ENCODE assay signal across 8 cellular contexts in the genomic region with DNA sequence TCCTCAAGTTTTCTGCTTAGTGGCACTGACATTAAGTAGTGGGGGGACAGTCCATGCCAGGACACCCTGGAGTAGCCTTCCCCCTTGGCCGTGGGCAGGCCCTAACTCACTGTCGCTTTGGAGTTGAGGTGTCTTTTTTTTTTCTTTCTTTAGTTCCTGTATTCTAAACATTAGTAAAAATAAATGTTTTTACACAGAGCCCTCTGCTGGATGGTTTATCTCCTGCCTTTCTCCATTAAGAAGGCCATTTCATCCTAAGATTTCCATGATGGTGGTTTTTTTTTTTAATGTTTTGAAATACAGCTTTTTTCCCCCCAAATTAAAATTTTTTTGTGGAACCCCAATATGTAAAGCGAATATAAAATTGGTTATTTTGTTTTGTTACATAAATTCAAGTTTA. TPM values are rescaled to one million over a fixed set of nuclear protein-coding genes. Genes with fewer than 3 reads are reported as not detected.
DNase-seq lines count a peak whose midpoint lies in the region; ATAC-seq and TF ChIP-seq lines count a peak whose summit lies in the region.
"Had no signal": no experiment of that assay in that cellular context is flagged by ENCODE, and none has a peak within 500 bp of the region (broad histone marks: within the 10 kb centered on the region; RNA-seq: fewer than 3 reads in every experiment).

No MANE protein-coding gene starts in this region.

- H3K27ac ChIP-seq in DOHH2 (ENCODE audit: low read depth, low read length) = no peak overlapping the region

- no peaks in the 10 kb centered on the region for H3K27me3 ChIP-seq in DOHH2 (ENCODE audit: control insufficient read depth, low read length)
- peaks cover 27% of the 10 kb centered on the region for H3K27me3 ChIP-seq in H7 (ENCODE audit: control insufficient read depth, insufficient read depth, low read length)

- peaks cover 19% of the 10 kb centered on the region for H3F3A ChIP-seq in DOHH2 (ENCODE audit: control insufficient read depth, insufficient read depth)

- H3K36me3 ChIP-seq in DOHH2 (ENCODE audit: control insufficient read depth, low read length) (peaks cover 50% of the 10 kb centered on the region), H7 (replicated peaks; ENCODE audit: control insufficient read depth, insufficient read depth, low read length) (peaks cover 23% of the 10 kb centered on the region)

- peaks cover 23% of the 10 kb centered on the region for H3K27me3 Mint-ChIP-seq in nephron (ENCODE audit: low read depth)
- H3K27me3 Mint-ChIP-seq in activated CD8-positive, alpha-beta T cell treated with anti-CD3 and anti-CD28 coated beads, Interleukin-2, amount 10 ng/mL, durations not matched to agents 7 days and 5 days (ENCODE audit: low read depth) = no peaks in the 10 kb centered on the region

- no peak for ATAC-seq in activated CD8-positive, alpha-beta T cell treated with anti-CD3 and anti-CD28 coated beads, Interleukin-2, amount 10 ng/mL, durations not matched to agents 7 days and 5 days

- CTCF ChIA-PET in activated CD8-positive, alpha-beta T cell treated with anti-CD3 and anti-CD28 coated beads, Interleukin-2, amount 10 ng/mL, durations not matched to agents 7 days and 5 days (lab: Charles Lee) = interaction anchor here (0.7 to 4.5 kb wide), 5 partner anchors 13 to 127 kb away, joined by 3 to 18 read pairs (median 7); a partner anchor contains a TSS

- peaks cover 3% of the 10 kb centered on the region; the same call in 1 of the 2 replicates for H4K20me1 ChIP-seq in DOHH2 (ENCODE audit: control insufficient read depth, insufficient read depth, low read depth, low read length)

- peaks cover 15% of the 10 kb centered on the region for H3K4me1 ChIP-seq in DOHH2 (ENCODE audit: control insufficient read depth, low read length)

- no peaks in the 10 kb centered on the region for H3K79me2 ChIP-seq in DOHH2 (ENCODE audit: control insufficient read depth, low read length)

- H3K4me2 ChIP-seq in DOHH2 (ENCODE audit: low read length) = no peak overlapping the region

- no peaks in the 10 kb centered on the region for H3K9me3 ChIP-seq in DOHH2 (ENCODE audit: control insufficient read depth, insufficient read depth, low read length)
- H3K9me3 ChIP-seq: neutrophil had no signal

- H3K36me3 Mint-ChIP-seq in nephron (ENCODE audit: low read depth) = peaks cover 33% of the 10 kb centered on the region
- peaks cover 34% of the 10 kb centered on the region for H3K36me3 Mint-ChIP-seq in activated CD8-positive, alpha-beta T cell treated with anti-CD3 and anti-CD28 coated beads, Interleukin-2, amount 10 ng/mL, durations not matched to agents 7 days and 5 days (ENCODE audit: low read depth)

- H3K9me3 Mint-ChIP-seq in nephron = no peaks in the 10 kb centered on the region
- no peaks in the 10 kb centered on the region for H3K9me3 Mint-ChIP-seq in activated CD8-positive, alpha-beta T cell treated with anti-CD3 and anti-CD28 coated beads, Interleukin-2, amount 10 ng/mL, durations not matched to agents 7 days and 5 days (ENCODE audit: insufficient read depth)

- DNase-seq in Kasumi-1 (lab: John Stamatoyannopoulos, UW) (peak; percentile 32 to 67), astrocyte of the spinal cord (ENCODE audit: low read depth, low spot score) (peak; percentile 29), NCI-H345 (lab: John Stamatoyannopoulos, UW) (no peak), H7 (no peak)
- no peak for DNase-seq in activated CD8-positive, alpha-beta T cell treated with anti-CD3 and anti-CD28 coated beads, Interleukin-2, amount 10 ng/mL, durations not matched to agents 7 days and 5 days

- no peaks in the 10 kb centered on the region for H3K9me2 ChIP-seq in DOHH2 (replicated peaks; ENCODE audit: control insufficient read depth, low read length)

- no peak overlapping the region for H3K4me3 Mint-ChIP-seq in nephron
- H3K4me3 Mint-ChIP-seq in activated CD8-positive, alpha-beta T cell treated with anti-CD3 and anti-CD28 coated beads, Interleukin-2, amount 10 ng/mL, durations not matched to agents 7 days and 5 days = no peak overlapping the region

- in situ Hi-C loops in astrocyte of the spinal cord (cut with HindIII; ENCODE audit: low sequenced_read_pairs) = no loop called here

- POLR2A ChIA-PET in activated CD8-positive, alpha-beta T cell treated with anti-CD3 and anti-CD28 coated beads, Interleukin-2, amount 10 ng/mL, durations not matched to agents 7 days and 5 days (lab: Charles Lee) = no interaction called here

- H3K4me3 ChIP-seq in DOHH2 (ENCODE audit: low read length) = no peak overlapping the region
- no peak overlapping the region for H3K4me3 ChIP-seq in astrocyte of the spinal cord (ENCODE audit: low read depth, low read length)
- no peak overlapping the region for H3K4me3 ChIP-seq in H7 (ENCODE audit: insufficient read depth, low read depth, low read length)

- peaks cover 18% of the 10 kb centered on the region for H3K4me1 Mint-ChIP-seq in nephron
- peaks cover 19% of the 10 kb centered on the region for H3K4me1 Mint-ChIP-seq in activated CD8-positive, alpha-beta T cell treated with anti-CD3 and anti-CD28 coated beads, Interleukin-2, amount 10 ng/mL, durations not matched to agents 7 days and 5 days (ENCODE audit: low read depth)

- TF ChIP-seq CTCF in DOHH2 (IDR thresholded peaks at IDR 0.05; ENCODE audit: low read depth, low read length, poor library complexity, severe bottlenecking) (peak; percentile 47), astrocyte of the spinal cord (IDR thresholded peaks at IDR 0.05; ENCODE audit: low read depth, low read length) (peak; percentile 43), nephron (IDR thresholded peaks at IDR 0.05; ENCODE audit: unreplicated experiment in 3 of 3) (peak in 2 of 3 experiments; percentile 42 to 43)

- H3K27ac Mint-ChIP-seq in nephron = peak overlapping the region in 1 of 3 experiments; percentile 53
- H3K27ac Mint-ChIP-seq in activated CD8-positive, alpha-beta T cell treated with anti-CD3 and anti-CD28 coated beads, Interleukin-2, amount 10 ng/mL, durations not matched to agents 7 days and 5 days = no peak overlapping the region

RNA-seq across cellular contexts. Expression of a gene that starts 1.8 kb away (rescaled TPM):
- total RNA-seq in activated CD8-positive, alpha-beta T cell treated with anti-CD3 and anti-CD28 coated beads, Interleukin-2, amount 10 ng/mL, durations not matched to agents 7 days and 5 days = 1 to 10 TPM; 1.1 to 1.4 TPM
- 0.35 and 0.70 TPM in 2 replicates for total RNA-seq in H7 (2014; rRNA removed; shearing (Covaris generic))

RNA-seq across cellular contexts. Expression of a gene that starts 19.1 kb away (rescaled TPM):
- 10 to 100 TPM; 56.3 to 56.9 TPM for total RNA-seq in activated CD8-positive, alpha-beta T cell treated with anti-CD3 and anti-CD28 coated beads, Interleukin-2, amount 10 ng/mL, durations not matched to agents 7 days and 5 days
- total RNA-seq in H7 (2014; rRNA removed; shearing (Covaris generic)) = 65.2 and 69.2 TPM in 2 replicates

RNA-seq across cellular contexts. Expression of a gene that starts 29.7 kb away (rescaled TPM):
- total RNA-seq in activated CD8-positive, alpha-beta T cell treated with anti-CD3 and anti-CD28 coated beads, Interleukin-2, amount 10 ng/mL, durations not matched to agents 7 days and 5 days = 10 to 100 TPM; 24.5 to 28.2 TPM
- 0.73 and 0.81 TPM in 2 replicates for total RNA-seq in H7 (2014; rRNA removed; shearing (Covaris generic))

RNA-seq across cellular contexts. Expression of a gene that starts 33.7 kb away (rescaled TPM):
- total RNA-seq in activated CD8-positive, alpha-beta T cell treated with anti-CD3 and anti-CD28 coated beads, Interleukin-2, amount 10 ng/mL, durations not matched to agents 7 days and 5 days = 10 to 100 TPM; 51.0 to 54.7 TPM
- 24.5 and 37.1 TPM in 2 replicates for total RNA-seq in H7 (2014; rRNA removed; shearing (Covaris generic))

RNA-seq across cellular contexts. Expression of a gene that starts 38.1 kb away (rescaled TPM):
- total RNA-seq in activated CD8-positive, alpha-beta T cell treated with anti-CD3 and anti-CD28 coated beads, Interleukin-2, amount 10 ng/mL, durations not matched to agents 7 days and 5 days = 1 to 10 TPM in 1 of 2 experiments, under 1 TPM in 1; 0.29 to 1.2 TPM
- 0.97 and 1.2 TPM in 2 replicates for total RNA-seq in H7 (2014; rRNA removed; shearing (Covaris generic))

Comparison
In these comparisons a context has a peak if more than half of its experiments do, and no peak if none do; other contexts are left out.
1. DNase-seq: peak in Kasumi-1 (2 of 2) and astrocyte of the spinal cord (single experiment); none in NCI-H345 (single experiment), activated CD8-positive, alpha-beta T cell treated with anti-CD3 and anti-CD28 coated beads, Interleukin-2, amount 10 ng/mL, durations not matched to agents 7 days and 5 days (single experiment) and H7 (single experiment).
2. RNA of a gene that starts 29.7 kb away (total RNA-seq): 24.5 to 28.2 TPM in activated CD8-positive, alpha-beta T cell treated with anti-CD3 and anti-CD28 coated beads, Interleukin-2, amount 10 ng/mL, durations not matched to agents 7 days and 5 days; 0.73 to 0.81 TPM in H7; every median in the first group is over 10 times any median in the second.
3. Peak in every context shown above with its lines, with median percentiles within 50 percentile points of each other: CTCF ChIP-seq.